2 cellular contexts compared by ENCODE assay signal in the genomic region with DNA sequence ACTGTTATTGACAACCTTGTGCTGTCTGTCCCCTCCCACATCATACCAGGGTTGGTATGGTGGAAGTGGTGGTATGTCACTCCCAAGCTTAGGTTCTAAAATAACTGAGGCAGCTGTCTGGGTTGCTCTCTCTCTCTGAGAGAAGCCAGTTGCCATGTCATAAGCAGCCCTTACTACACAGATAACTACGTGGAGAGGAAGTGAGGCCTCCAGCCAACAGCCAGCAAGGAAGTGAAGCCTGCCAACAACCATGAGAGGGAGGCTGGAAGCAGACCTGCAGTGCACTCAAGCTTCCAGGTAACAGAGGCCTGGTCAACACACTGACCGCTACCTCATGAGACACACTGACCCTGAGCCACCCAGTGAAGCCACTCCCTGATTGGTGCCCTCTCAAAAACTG.
TF ChIP-seq lines count a peak whose summit lies in the region.

No MANE protein-coding gene starts in this region.

TF ChIP-seq in SK-N-SH treated with all-trans-retinoic acid at 6 μM for 48 hours, 23 proteins besides CTCF, POLR2A, EP300 and RAD21 (continued from another document):
- TF ChIP-seq, protein P1, sequence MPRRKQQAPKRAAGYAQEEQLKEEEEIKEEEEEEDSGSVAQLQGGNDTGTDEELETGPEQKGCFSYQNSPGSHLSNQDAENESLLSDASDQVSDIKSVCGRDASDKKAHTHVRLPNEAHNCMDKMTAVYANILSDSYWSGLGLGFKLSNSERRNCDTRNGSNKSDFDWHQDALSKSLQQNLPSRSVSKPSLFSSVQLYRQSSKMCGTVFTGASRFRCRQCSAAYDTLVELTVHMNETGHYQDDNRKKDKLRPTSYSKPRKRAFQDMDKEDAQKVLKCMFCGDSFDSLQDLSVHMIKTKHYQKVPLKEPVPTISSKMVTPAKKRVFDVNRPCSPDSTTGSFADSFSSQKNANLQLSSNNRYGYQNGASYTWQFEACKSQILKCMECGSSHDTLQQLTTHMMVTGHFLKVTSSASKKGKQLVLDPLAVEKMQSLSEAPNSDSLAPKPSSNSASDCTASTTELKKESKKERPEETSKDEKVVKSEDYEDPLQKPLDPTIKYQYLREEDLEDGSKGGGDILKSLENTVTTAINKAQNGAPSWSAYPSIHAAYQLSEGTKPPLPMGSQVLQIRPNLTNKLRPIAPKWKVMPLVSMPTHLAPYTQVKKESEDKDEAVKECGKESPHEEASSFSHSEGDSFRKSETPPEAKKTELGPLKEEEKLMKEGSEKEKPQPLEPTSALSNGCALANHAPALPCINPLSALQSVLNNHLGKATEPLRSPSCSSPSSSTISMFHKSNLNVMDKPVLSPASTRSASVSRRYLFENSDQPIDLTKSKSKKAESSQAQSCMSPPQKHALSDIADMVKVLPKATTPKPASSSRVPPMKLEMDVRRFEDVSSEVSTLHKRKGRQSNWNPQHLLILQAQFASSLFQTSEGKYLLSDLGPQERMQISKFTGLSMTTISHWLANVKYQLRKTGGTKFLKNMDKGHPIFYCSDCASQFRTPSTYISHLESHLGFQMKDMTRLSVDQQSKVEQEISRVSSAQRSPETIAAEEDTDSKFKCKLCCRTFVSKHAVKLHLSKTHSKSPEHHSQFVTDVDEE (CRISPR knock-in tag; IDR thresholded peaks at IDR 0.05) = no peak
- TF ChIP-seq BACH2 (CRISPR knock-in tag; IDR thresholded peaks at IDR 0.05; ENCODE audit: borderline replicate concordance) = no peak
- TF ChIP-seq TCF4 (CRISPR knock-in tag; IDR thresholded peaks at IDR 0.05; ENCODE audit: borderline replicate concordance) = no peak
- TF ChIP-seq OSR1 (CRISPR knock-in tag; IDR thresholded peaks at IDR 0.05) = no peak

TF ChIP-seq in K562, 482 proteins besides CTCF, POLR2A, EP300 and RAD21 (continued from another document):
- TF ChIP-seq NELFE (IDR thresholded peaks at IDR 0.05; ENCODE audit: insufficient read depth, insufficient read length) (no peak), PHF8 (IDR thresholded peaks at IDR 0.05; ENCODE audit: borderline replicate concordance, low read length) (no peak)
- TF ChIP-seq, protein P2, sequence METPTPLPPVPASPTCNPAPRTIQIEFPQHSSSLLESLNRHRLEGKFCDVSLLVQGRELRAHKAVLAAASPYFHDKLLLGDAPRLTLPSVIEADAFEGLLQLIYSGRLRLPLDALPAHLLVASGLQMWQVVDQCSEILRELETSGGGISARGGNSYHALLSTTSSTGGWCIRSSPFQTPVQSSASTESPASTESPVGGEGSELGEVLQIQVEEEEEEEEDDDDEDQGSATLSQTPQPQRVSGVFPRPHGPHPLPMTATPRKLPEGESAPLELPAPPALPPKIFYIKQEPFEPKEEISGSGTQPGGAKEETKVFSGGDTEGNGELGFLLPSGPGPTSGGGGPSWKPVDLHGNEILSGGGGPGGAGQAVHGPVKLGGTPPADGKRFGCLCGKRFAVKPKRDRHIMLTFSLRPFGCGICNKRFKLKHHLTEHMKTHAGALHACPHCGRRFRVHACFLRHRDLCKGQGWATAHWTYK (CRISPR knock-in tag; IDR thresholded peaks at IDR 0.05) = 0 out of 2 replicates have a peak, but pooled peaks have one; percentile 54
- TF ChIP-seq, protein P3, sequence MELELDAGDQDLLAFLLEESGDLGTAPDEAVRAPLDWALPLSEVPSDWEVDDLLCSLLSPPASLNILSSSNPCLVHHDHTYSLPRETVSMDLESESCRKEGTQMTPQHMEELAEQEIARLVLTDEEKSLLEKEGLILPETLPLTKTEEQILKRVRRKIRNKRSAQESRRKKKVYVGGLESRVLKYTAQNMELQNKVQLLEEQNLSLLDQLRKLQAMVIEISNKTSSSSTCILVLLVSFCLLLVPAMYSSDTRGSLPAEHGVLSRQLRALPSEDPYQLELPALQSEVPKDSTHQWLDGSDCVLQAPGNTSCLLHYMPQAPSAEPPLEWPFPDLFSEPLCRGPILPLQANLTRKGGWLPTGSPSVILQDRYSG (tag; conservative IDR thresholded peaks at IDR 0.05; ENCODE audit: low read depth) = peak; percentile 16; the same call in 1 of the 2 replicates
